Comparison of ENCODE assay signal across 17 cellular contexts in the genomic region with DNA sequence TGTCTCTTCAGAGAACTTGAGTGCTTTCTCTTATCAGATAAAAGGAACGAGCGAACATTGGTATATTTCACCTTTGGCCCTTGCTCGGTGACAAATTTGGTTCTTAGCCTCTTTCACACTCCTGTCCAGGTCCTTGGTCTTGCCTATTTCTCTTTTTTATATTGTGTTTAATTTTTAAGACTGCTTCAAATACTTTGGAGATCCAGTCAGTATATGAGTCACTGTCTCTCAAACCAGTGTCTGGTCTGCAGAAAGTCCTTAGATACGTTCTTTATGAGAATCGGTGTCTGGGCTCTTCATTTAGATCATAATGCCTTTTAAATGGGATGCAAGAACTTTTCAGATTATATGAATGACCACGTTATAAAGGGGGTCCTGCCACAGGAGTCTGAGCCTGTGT. TPM values are rescaled to one million over a fixed set of nuclear protein-coding genes. Genes with fewer than 3 reads are reported as not detected.
DNase-seq lines count a peak whose midpoint lies in the region; ATAC-seq and TF ChIP-seq lines count a peak whose summit lies in the region.
"Had no signal": no experiment of that assay in that cellular context is flagged by ENCODE, and none has a peak within 500 bp of the region (broad histone marks: within the 10 kb centered on the region; RNA-seq: fewer than 3 reads in every experiment).

No MANE protein-coding gene starts in this region.

- H3K4me1 ChIP-seq in IMR-90 (ENCODE audit: control insufficient read depth, insufficient read depth, low read length), result peaks cover 9% of the 10 kb centered on the region
- H3K4me1 ChIP-seq: prostate gland had no signal

- no peak overlapping the region for H3K14ac ChIP-seq in IMR-90 (replicated peaks; ENCODE audit: low read depth, low read length)

- H2AK9ac ChIP-seq in IMR-90 (replicated peaks; ENCODE audit: low read depth, low read length, poor library complexity), result no peak overlapping the region

- TF ChIP-seq RAD21 in IMR-90 (IDR thresholded peaks at IDR 0.05; ENCODE audit: low read length), result no peak

- ATAC-seq in IMR-90 (ENCODE audit: low read depth) (peak; percentile 91), left cardiac atrium (no peak)
- no peak for ATAC-seq in natural killer cell treated with Interleukin-12 subunit alpha and Interleukin-12 subunit beta and Interleukin-15 and Interleukin-18, amount 100 ng/mL, for 72 hours

- no peaks in the 10 kb centered on the region for H3K9me3 ChIP-seq in IMR-90 (ENCODE audit: control insufficient read depth, insufficient read depth, low read length)
- H3K9me3 ChIP-seq: mucosa of descending colon, prostate gland had no signal

- no peak overlapping the region for H3K23ac ChIP-seq in IMR-90 (ENCODE audit: low read depth, low read length)

- H2BK120ac ChIP-seq in IMR-90 (ENCODE audit: low read depth, low read length), result peak overlapping the region; percentile 67

- no peaks in the 10 kb centered on the region for H4K20me1 ChIP-seq in IMR-90 (ENCODE audit: insufficient read depth, low read length)

- H3K4me3 Mint-ChIP-seq in chondrocyte (ENCODE audit: unreplicated experiment), result peak overlapping the region; percentile 26
- peak overlapping the region; percentile 55 for H3K4me3 Mint-ChIP-seq in natural killer cell treated with Interleukin-12 subunit alpha and Interleukin-12 subunit beta and Interleukin-15 and Interleukin-18, amount 100 ng/mL, for 72 hours
- H3K4me3 Mint-ChIP-seq: CD4-positive, alpha-beta T cell; T-helper 1 cell treated with Interleukin-12 subunit alpha and Interleukin-12 subunit beta and Interleukin-4 antibody, amounts not matched to agents 30 μg/mL and 1 μg/mL, for 36 hours had no signal

- H3K9me3 Mint-ChIP-seq in chondrocyte (ENCODE audit: low read depth), result no peaks in the 10 kb centered on the region
- H3K9me3 Mint-ChIP-seq in natural killer cell treated with Interleukin-12 subunit alpha and Interleukin-12 subunit beta and Interleukin-15 and Interleukin-18, amount 100 ng/mL, for 72 hours, result no peaks in the 10 kb centered on the region
- H3K9me3 Mint-ChIP-seq: CD4-positive, alpha-beta T cell; T-helper 1 cell treated with Interleukin-12 subunit alpha and Interleukin-12 subunit beta and Interleukin-4 antibody, amounts not matched to agents 30 μg/mL and 1 μg/mL, for 36 hours had no signal

- H3K4me2 ChIP-seq in IMR-90 (ENCODE audit: low read depth, low read length), result peak overlapping the region; percentile 70; the same call in 1 of the 2 replicates

- 20% methylated on average over 1 of the region's 6 CpGs; no CpG with 5 or more reads in 1 of the 2 experiments for WGBS in IMR-90 (ENCODE audit: extremely low coverage in 2 of 2, insufficient read length in 1 of 2), 2 experiments

- intact Hi-C loops in IMR-90 (cut with micrococcal nuclease), result no loop called here
- intact Hi-C loops in left cardiac atrium (cut with DNase I), result no loop called here

- TF ChIP-seq CTCF in IMR-90 (conservative IDR thresholded peaks at IDR 0.05; ENCODE audit: low read depth, low read length) (no peak), chondrocyte (IDR thresholded peaks at IDR 0.05) (no peak)

- H3K4ac ChIP-seq in IMR-90 (ENCODE audit: low read depth, low read length), result peak overlapping the region; percentile 65

- no peak overlapping the region for H3K4me3 ChIP-seq in IMR-90 (ENCODE audit: insufficient read depth, low read depth, low read length)
- H3K4me3 ChIP-seq: dorsolateral prefrontal cortex, mucosa of descending colon, prostate gland had no signal

- TF ChIP-seq POLR2A in IMR-90 (IDR thresholded peaks at IDR 0.05; ENCODE audit: low read depth, low read length), result no peak

- H2BK5ac ChIP-seq in IMR-90 (ENCODE audit: low read depth, low read length, poor library complexity, severe bottlenecking), result peak overlapping the region; percentile 37

- H3K4me1 Mint-ChIP-seq in chondrocyte (ENCODE audit: low read depth), result peaks cover 54% of the 10 kb centered on the region
- peaks cover 61 to 68% of the 10 kb centered on the region in 2 donors for H3K4me1 Mint-ChIP-seq in natural killer cell treated with Interleukin-12 subunit alpha and Interleukin-12 subunit beta and Interleukin-15 and Interleukin-18, amount 100 ng/mL, for 72 hours (ENCODE audit: low read depth in 2 of 2)

- H3K9ac ChIP-seq in IMR-90 (ENCODE audit: low read depth, low read length), result no peak overlapping the region

- no TSS peak for BruUV-seq in IMR-90 (replicated peaks; lab: Mats Ljungman, UMichigan)

- no peak overlapping the region for H4K5ac ChIP-seq in IMR-90 (ENCODE audit: low read depth, low read length)

- H2BK20ac ChIP-seq in IMR-90 (ENCODE audit: low read depth, low read length), result peak overlapping the region; percentile 85; the same call in 1 of the 2 replicates

- no peaks in the 10 kb centered on the region for H3K36me3 ChIP-seq in IMR-90 (ENCODE audit: control insufficient read depth, insufficient read depth, low read length)
- H3K36me3 ChIP-seq: prostate gland had no signal

- peak overlapping the region; percentile 4; the same call in 1 of the 3 replicates for H2BK15ac ChIP-seq in IMR-90 (ENCODE audit: low read depth, low read length)

- no peak overlapping the region for H2AK5ac ChIP-seq in IMR-90 (ENCODE audit: low read depth, low read length)

- dilution Hi-C loops in IMR-90 (cut with HindIII; ENCODE audit: low sequenced_read_pairs, unreplicated experiment), result no loop called here

- no peak overlapping the region for H2AFZ ChIP-seq in IMR-90 (replicated peaks; ENCODE audit: low read length, poor library complexity)

- H3K27me3 Mint-ChIP-seq in chondrocyte (ENCODE audit: low read depth), result no peaks in the 10 kb centered on the region
- H3K27me3 Mint-ChIP-seq in natural killer cell treated with Interleukin-12 subunit alpha and Interleukin-12 subunit beta and Interleukin-15 and Interleukin-18, amount 100 ng/mL, for 72 hours, result no peaks in the 10 kb centered on the region
- H3K27me3 Mint-ChIP-seq: CD4-positive, alpha-beta T cell had no signal

- in situ Hi-C loops in IMR-90 (cut with MboI; ENCODE audit: low sequenced_read_pairs), result no loop called here

- no peak overlapping the region for H3K27ac ChIP-seq in IMR-90 (ENCODE audit: insufficient read depth, low read length)
- H3K27ac ChIP-seq: dorsolateral prefrontal cortex, prostate gland had no signal

- peak overlapping the region in 1 of 2 experiments; percentile 20; a peak in 1 of 4 replicates for H4K8ac ChIP-seq in IMR-90 (ENCODE audit: low read depth in 2 of 2, low read length in 2 of 2)

- POLR2A ChIA-PET in IMR-90 (lab: Charles Lee; ENCODE audit: unreplicated experiment), result no interaction called here

- H3K27me3 ChIP-seq in IMR-90 (ENCODE audit: control insufficient read depth, insufficient read depth, low read length), result no peaks in the 10 kb centered on the region; the same call in 1 of the 2 replicates
- H3K27me3 ChIP-seq: dorsolateral prefrontal cortex had no signal

- DNase-seq in AG20443 (ENCODE audit: low spot score) (peak; percentile 76), IMR-90 (peak; percentile 79), chondrocyte (ENCODE audit: low spot score) (no peak), mesenteric fat pad (ENCODE audit: low spot score) (no peak), left cardiac atrium (no peak)
- DNase-seq in natural killer cell treated with Interleukin-12 subunit alpha and Interleukin-12 subunit beta and Interleukin-15 and Interleukin-18, amount 100 ng/mL, for 72 hours (ENCODE audit: low spot score), result no peak
- no peak for DNase-seq in activated effector memory CD4-positive, alpha-beta T cell treated with anti-CD3 and anti-CD28 coated beads, Interleukin-2, amount 50 U/mL, for 16 hours
- no peak for DNase-seq in activated naive CD4-positive, alpha-beta T cell (lab: John Stamatoyannopoulos, UW)
- DNase-seq: activated T-cell treated with anti-CD3 and anti-CD28 coated beads for 4 hours; CD4-positive, alpha-beta T cell; dorsolateral prefrontal cortex; mucosa of descending colon; NCI-H1694; NCI-H69; RPMI8226 had no signal

- no peak overlapping the region for H3K18ac ChIP-seq in IMR-90 (ENCODE audit: low read depth, low read length)

- H4K91ac ChIP-seq in IMR-90 (ENCODE audit: insufficient read depth, low read depth, low read length), result peak overlapping the region; percentile 36; the same call in 1 of the 2 replicates

- CTCF ChIA-PET in IMR-90 (lab: Yijun Ruan, JAX), result no interaction called here

- H3K36me3 Mint-ChIP-seq in chondrocyte (ENCODE audit: low read depth), result no peaks in the 10 kb centered on the region
- H3K36me3 Mint-ChIP-seq in natural killer cell treated with Interleukin-12 subunit alpha and Interleukin-12 subunit beta and Interleukin-15 and Interleukin-18, amount 100 ng/mL, for 72 hours, result no peaks in the 10 kb centered on the region

- no peaks in the 10 kb centered on the region for H3K79me1 ChIP-seq in IMR-90 (ENCODE audit: low read depth in 1 of 2, low read length in 2 of 2)

- peaks cover 5% of the 10 kb centered on the region for H3K9me1 ChIP-seq in IMR-90 (ENCODE audit: insufficient read depth, low read length)

- no peak overlapping the region for H3K56ac ChIP-seq in IMR-90 (ENCODE audit: extremely low read depth, insufficient read depth, low read length)

- peak overlapping the region; percentile 68 for H3K27ac Mint-ChIP-seq in chondrocyte (ENCODE audit: unreplicated experiment)
- peak overlapping the region; percentile 74 to 84 for H3K27ac Mint-ChIP-seq in natural killer cell treated with Interleukin-12 subunit alpha and Interleukin-12 subunit beta and Interleukin-15 and Interleukin-18, amount 100 ng/mL, for 72 hours
- H3K27ac Mint-ChIP-seq: CD4-positive, alpha-beta T cell; T-helper 1 cell treated with Interleukin-12 subunit alpha and Interleukin-12 subunit beta and Interleukin-4 antibody, amounts not matched to agents 30 μg/mL and 1 μg/mL, for 36 hours had no signal

TF ChIP-seq in IMR-90, 13 proteins besides CTCF, POLR2A, EP300 and RAD21 (continues in another document):
- TF ChIP-seq RCOR1 (IDR thresholded peaks at IDR 0.05; ENCODE audit: insufficient replicate concordance, low read length) (no peak), CHD1 (IDR thresholded peaks at IDR 0.05; ENCODE audit: low read depth, low read length) (no peak), NFE2L2 (IDR thresholded peaks at IDR 0.05; ENCODE audit: low read depth, low read length) (no peak)

RNA-seq across cellular contexts. Expression of a gene that starts 55.0 kb away (rescaled TPM):
- under 0.01 and 0.28 TPM in 2 replicates for total RNA-seq in IMR-90 (2012; rRNA removed)
- 0.14 TPM in 1 of 2 replicates, not detected in the other for polyA plus RNA-seq in IMR-90 (2012; rRNA removed)
- polyA plus RNA-seq in IMR-90 (2012; cell fraction: cytosol; rRNA removed), result 0.08 and 0.40 TPM in 2 replicates
- 0.05 TPM in 1 of 2 replicates, not detected in the other for polyA plus RNA-seq in IMR-90 (2012; cell fraction: nucleus; rRNA removed; ENCODE audit: low replicate concordance)
- 9.7 to 12.4 TPM (median 9.9 TPM) in 3 replicates for total RNA-seq in chondrocyte
- total RNA-seq in natural killer cell treated with Interleukin-12 subunit alpha and Interleukin-12 subunit beta and Interleukin-15 and Interleukin-18, amount 100 ng/mL, for 72 hours, result 100 to 1,000 TPM; 147 to 383 TPM
- 17.7 TPM for total RNA-seq in mesenteric fat pad
- 10 to 100 TPM in 1 of 2 donors, 1 to 10 TPM in 1; 5.1 to 10.5 TPM for total RNA-seq in left cardiac atrium

Comparison
In these comparisons a context has a peak if more than half of its experiments do, and no peak if none do; other contexts are left out.
1. DNase-seq: peak in AG20443 (single experiment) and IMR-90 (single experiment); none in chondrocyte (single experiment), natural killer cell treated with Interleukin-12 subunit alpha and Interleukin-12 subunit beta and Interleukin-15 and Interleukin-18, amount 100 ng/mL, for 72 hours (single experiment), activated effector memory CD4-positive, alpha-beta T cell treated with anti-CD3 and anti-CD28 coated beads, Interleukin-2, amount 50 U/mL, for 16 hours (single experiment), activated naive CD4-positive, alpha-beta T cell (0 of 4), mesenteric fat pad (single experiment) and left cardiac atrium (single experiment).